Comparison of ENCODE assay signal across 11 cellular contexts in the genomic region with DNA sequence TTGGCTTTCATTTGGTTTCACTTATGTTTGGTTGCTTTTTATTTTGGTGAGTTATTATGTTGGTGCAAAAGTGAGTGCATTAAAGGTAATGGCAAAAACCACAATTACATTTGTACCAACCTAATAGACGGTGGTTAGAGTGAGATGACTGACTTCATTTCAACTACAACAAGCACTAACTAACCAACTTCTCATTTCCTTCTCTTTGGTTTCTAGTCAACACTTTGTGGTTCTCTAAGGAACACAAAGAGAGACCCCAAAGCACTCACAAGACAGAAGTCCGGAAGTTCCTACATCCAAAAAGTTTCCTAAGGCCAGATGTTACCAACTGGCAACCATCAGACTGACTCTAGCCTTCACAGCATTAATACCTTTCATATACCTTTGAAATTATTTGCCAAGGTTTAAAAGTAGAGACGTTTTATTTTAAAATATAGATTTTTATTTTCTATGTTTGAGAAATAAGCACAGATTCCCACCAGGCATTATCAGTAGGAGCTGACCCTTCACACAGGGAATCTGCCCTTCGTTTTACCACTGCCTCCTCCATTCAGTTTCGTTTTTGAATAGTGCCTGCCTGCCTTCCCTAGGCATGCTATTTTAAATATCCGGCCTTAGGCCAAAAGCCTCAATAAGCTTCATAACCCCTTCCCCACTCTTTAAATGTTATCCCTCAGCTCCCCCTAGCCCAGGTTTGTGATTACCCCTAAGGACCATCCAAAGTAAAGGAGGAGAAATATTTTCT.
DNase-seq lines count a peak whose midpoint lies in the region; ATAC-seq, FAIRE-seq and TF ChIP-seq lines count a peak whose summit lies in the region.
"Had no signal": no experiment of that assay in that cellular context is flagged by ENCODE, and none has a peak within 500 bp of the region (broad histone marks: within the 10 kb centered on the region; RNA-seq: fewer than 3 reads in every experiment).

No MANE protein-coding gene starts in this region.

- WGBS in HepG2 (ENCODE audit: low lambda C conversion rate): 25% methylated on average over 6 of the region's 6 CpGs

- peak overlapping the region; percentile 47 to 79 (median 74) for H3K4me3 Mint-ChIP-seq in immature natural killer cell

- in situ Hi-C loops in HepG2 (cut with HindIII; ENCODE audit: extremely low pct_ligation_motif_present, low pct_unique_long_range_greater_than_20kb): no loop called here

- no peaks in the 10 kb centered on the region for H3K79me2 ChIP-seq in HepG2 (ENCODE audit: insufficient read depth, low read length)

- no peak overlapping the region for H3K4me2 ChIP-seq in HepG2 (ENCODE audit: low read depth, low read length)

- POLR2A ChIA-PET in HepG2 (lab: Yijun Ruan, JAX): no interaction called here

- ATAC-seq in GM18867 (IDR thresholded peaks at IDR 0.05; ENCODE audit: unreplicated experiment) (peak; percentile 67), GM21825 (IDR thresholded peaks at IDR 0.05; ENCODE audit: unreplicated experiment) (peak; percentile 81), HG03575 (IDR thresholded peaks at IDR 0.05; ENCODE audit: extremely low read depth, insufficient number of reproducible peaks, low FRiP score, unreplicated experiment) (peak; percentile 29), HepG2 (no peak)

- no peak for TF ChIP-seq POLR2A in HepG2 (IDR thresholded peaks at IDR 0.05; ENCODE audit: insufficient read depth in 1 of 2, low read depth in 2 of 2, low read length in 2 of 2)

- H3K36me3 ChIP-seq in HepG2 (replicated peaks in 1 of 2; ENCODE audit: control insufficient read depth in 1 of 2, insufficient read depth in 2 of 2, low read length in 2 of 2): no peaks in the 10 kb centered on the region
- H3K36me3 ChIP-seq: thoracic aorta had no signal

- H4K20me1 ChIP-seq in HepG2 (ENCODE audit: insufficient read depth, low read length): no peaks in the 10 kb centered on the region

- BruUV-seq in HepG2 (replicated peaks; lab: Mats Ljungman, UMichigan): no TSS peak

- peak overlapping the region; percentile 85 to 94 (median 90) for H3K27ac Mint-ChIP-seq in immature natural killer cell

- no peak overlapping the region for H3K27ac ChIP-seq in HepG2 (ENCODE audit: extremely low read length, insufficient read depth, low read length)
- H3K27ac ChIP-seq: thoracic aorta had no signal

- H2AFZ ChIP-seq in HepG2 (ENCODE audit: low read length): no peak overlapping the region

- no peaks in the 10 kb centered on the region for H3K36me3 Mint-ChIP-seq in immature natural killer cell

- H3K9me3 ChIP-seq in HepG2 (ENCODE audit: low read length): peaks cover 6% of the 10 kb centered on the region; the same call in 1 of the 2 replicates
- H3K9me3 ChIP-seq: thoracic aorta had no signal

- no peak for TF ChIP-seq CTCF in HepG2 (CRISPR knock-in tag; IDR thresholded peaks at IDR 0.05)

- no peaks in the 10 kb centered on the region for H3K27me3 ChIP-seq in HepG2 (ENCODE audit: control insufficient read depth in 1 of 2, insufficient read depth in 2 of 2, low read length in 2 of 2)

- no peak overlapping the region for H3K4me3 ChIP-seq in HepG2 (replicated peaks in 1 of 3; ENCODE audit: insufficient read depth in 1 of 3, low read depth in 2 of 3, low read length in 3 of 3)
- H3K4me3 ChIP-seq: thoracic aorta had no signal

- FAIRE-seq in HepG2 (lab: Jason Lieb, UNC): no peak

- intact Hi-C loops in HepG2 (cut with micrococcal nuclease; ENCODE audit: unreplicated experiment): no loop called here

- no peak for TF ChIP-seq EP300 in HepG2 (IDR thresholded peaks at IDR 0.05; ENCODE audit: low read depth in 2 of 2, low read length in 2 of 2)
- no peak for TF ChIP-seq EP300 in HepG2 (CRISPR knock-in tag; IDR thresholded peaks at IDR 0.05; ENCODE audit: borderline replicate concordance)

- H3K9me3 Mint-ChIP-seq in immature natural killer cell: peaks cover 0 to 2% (median 0%) of the 10 kb centered on the region in 6 donors

- H3K4me1 Mint-ChIP-seq in immature natural killer cell: peaks cover 31 to 52% of the 10 kb centered on the region in 2 donors

- peaks cover 0 to 9% (median 8%) of the 10 kb centered on the region in 3 donors for H3K27me3 Mint-ChIP-seq in immature natural killer cell (ENCODE audit: low read depth in 3 of 3)

- no peaks in the 10 kb centered on the region for H3K4me1 ChIP-seq in HepG2 (ENCODE audit: insufficient read depth, low read length)

- CTCF ChIA-PET in HepG2 (lab: Yijun Ruan, JAX; ENCODE audit: low intra/inter-chr PET ratio, low total read pairs): no interaction called here

- no peak overlapping the region for H3K9ac ChIP-seq in HepG2 (ENCODE audit: insufficient read depth, low read depth, low read length)

- no peak for TF ChIP-seq RAD21 in HepG2 (CRISPR knock-in tag; IDR thresholded peaks at IDR 0.05)

- DNase-seq in immature natural killer cell (peak; percentile 75 to 78 (median 78)), NCI-H128 (lab: John Stamatoyannopoulos, UW; ENCODE audit: unreplicated experiment) (no peak), DMS79 (lab: John Stamatoyannopoulos, UW) (no peak), HepG2 (ENCODE audit: low spot score) (no peak), NCI-H2029 (lab: John Stamatoyannopoulos, UW) (no peak)
- DNase-seq: NCI-H774, retina had no signal

TF ChIP-seq in HepG2, 621 proteins besides CTCF, POLR2A, EP300 and RAD21:
- no peak for TF ChIP-seq MIER3 (CRISPR knock-in tag; IDR thresholded peaks at IDR 0.05; ENCODE audit: borderline replicate concordance)
- TF ChIP-seq, protein P1, sequence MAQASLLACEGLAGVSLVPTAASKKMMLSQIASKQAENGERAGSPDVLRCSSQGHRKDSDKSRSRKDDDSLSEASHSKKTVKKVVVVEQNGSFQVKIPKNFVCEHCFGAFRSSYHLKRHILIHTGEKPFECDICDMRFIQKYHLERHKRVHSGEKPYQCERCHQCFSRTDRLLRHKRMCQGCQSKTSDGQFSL (CRISPR knock-in tag; IDR thresholded peaks at IDR 0.05): no peak
- TF ChIP-seq MED1 (CRISPR knock-in tag; IDR thresholded peaks at IDR 0.05): no peak
- TF ChIP-seq, protein P2, sequence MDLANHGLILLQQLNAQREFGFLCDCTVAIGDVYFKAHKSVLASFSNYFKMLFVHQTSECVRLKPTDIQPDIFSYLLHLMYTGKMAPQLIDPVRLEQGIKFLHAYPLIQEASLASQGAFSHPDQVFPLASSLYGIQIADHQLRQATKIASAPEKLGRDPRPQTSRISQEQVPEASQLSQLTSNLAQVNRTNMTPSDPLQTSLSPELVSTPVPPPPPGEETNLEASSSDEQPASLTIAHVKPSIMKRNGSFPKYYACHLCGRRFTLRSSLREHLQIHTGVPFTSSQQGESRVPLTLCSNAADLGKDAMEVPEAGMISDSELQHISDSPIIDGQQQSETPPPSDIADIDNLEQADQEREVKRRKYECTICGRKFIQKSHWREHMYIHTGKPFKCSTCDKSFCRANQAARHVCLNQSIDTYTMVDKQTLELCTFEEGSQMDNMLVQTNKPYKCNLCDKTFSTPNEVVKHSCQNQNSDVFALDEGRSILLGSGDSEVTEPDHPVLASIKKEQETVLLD (CRISPR knock-in tag; IDR thresholded peaks at IDR 0.05; ENCODE audit: low read depth): no peak
- TF ChIP-seq ZNF33B (CRISPR knock-in tag; IDR thresholded peaks at IDR 0.05): no peak
- TF ChIP-seq ZNF160 (CRISPR knock-in tag; IDR thresholded peaks at IDR 0.05): no peak
- no peak for TF ChIP-seq ZNF354B (CRISPR knock-in tag; IDR thresholded peaks at IDR 0.05)
- TF ChIP-seq YEATS4 (CRISPR knock-in tag; IDR thresholded peaks at IDR 0.05; ENCODE audit: borderline replicate concordance): no peak
- no peak for TF ChIP-seq SCMH1 (CRISPR knock-in tag; IDR thresholded peaks at IDR 0.05; ENCODE audit: borderline replicate concordance)
- TF ChIP-seq, protein P3, sequence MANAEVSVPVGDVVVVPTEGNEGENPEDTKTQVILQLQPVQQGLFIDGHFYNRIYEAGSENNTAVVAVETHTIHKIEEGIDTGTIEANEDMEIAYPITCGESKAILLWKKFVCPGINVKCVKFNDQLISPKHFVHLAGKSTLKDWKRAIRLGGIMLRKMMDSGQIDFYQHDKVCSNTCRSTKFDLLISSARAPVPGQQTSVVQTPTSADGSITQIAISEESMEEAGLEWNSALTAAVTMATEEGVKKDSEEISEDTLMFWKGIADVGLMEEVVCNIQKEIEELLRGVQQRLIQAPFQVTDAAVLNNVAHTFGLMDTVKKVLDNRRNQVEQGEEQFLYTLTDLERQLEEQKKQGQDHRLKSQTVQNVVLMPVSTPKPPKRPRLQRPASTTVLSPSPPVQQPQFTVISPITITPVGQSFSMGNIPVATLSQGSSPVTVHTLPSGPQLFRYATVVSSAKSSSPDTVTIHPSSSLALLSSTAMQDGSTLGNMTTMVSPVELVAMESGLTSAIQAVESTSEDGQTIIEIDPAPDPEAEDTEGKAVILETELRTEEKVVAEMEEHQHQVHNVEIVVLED (CRISPR knock-in tag; IDR thresholded peaks at IDR 0.05; ENCODE audit: borderline replicate concordance): no peak
- TF ChIP-seq, protein P4, sequence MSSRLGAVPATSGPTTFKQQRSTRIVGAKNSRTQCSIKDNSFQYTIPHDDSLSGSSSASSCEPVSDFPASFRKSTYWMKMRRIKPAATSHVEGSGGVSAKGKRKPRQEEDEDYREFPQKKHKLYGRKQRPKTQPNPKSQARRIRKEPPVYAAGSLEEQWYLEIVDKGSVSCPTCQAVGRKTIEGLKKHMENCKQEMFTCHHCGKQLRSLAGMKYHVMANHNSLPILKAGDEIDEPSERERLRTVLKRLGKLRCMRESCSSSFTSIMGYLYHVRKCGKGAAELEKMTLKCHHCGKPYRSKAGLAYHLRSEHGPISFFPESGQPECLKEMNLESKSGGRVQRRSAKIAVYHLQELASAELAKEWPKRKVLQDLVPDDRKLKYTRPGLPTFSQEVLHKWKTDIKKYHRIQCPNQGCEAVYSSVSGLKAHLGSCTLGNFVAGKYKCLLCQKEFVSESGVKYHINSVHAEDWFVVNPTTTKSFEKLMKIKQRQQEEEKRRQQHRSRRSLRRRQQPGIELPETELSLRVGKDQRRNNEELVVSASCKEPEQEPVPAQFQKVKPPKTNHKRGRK (CRISPR knock-in tag; IDR thresholded peaks at IDR 0.05): no peak
- TF ChIP-seq CHD4 (IDR thresholded peaks at IDR 0.05; ENCODE audit: borderline replicate concordance, low read length): no peak
- TF ChIP-seq FOXC1 (CRISPR knock-in tag; IDR thresholded peaks at IDR 0.05; ENCODE audit: borderline replicate concordance): no peak
- TF ChIP-seq ZFP1 (CRISPR knock-in tag; IDR thresholded peaks at IDR 0.05): no peak
- no peak for TF ChIP-seq HMG20B (CRISPR knock-in tag; conservative IDR thresholded peaks at IDR 0.05)
- TF ChIP-seq AHR (CRISPR knock-in tag; IDR thresholded peaks at IDR 0.05): no peak

Comparison
In these comparisons a context has a peak if more than half of its experiments do, and no peak if none do; other contexts are left out.
1. DNase-seq: peak in immature natural killer cell (3 of 3); none in NCI-H128 (single experiment), DMS79 (single experiment), HepG2 (single experiment) and NCI-H2029 (single experiment).